Comparison of ENCODE assay signal across 8 cellular contexts in the genomic region with DNA sequence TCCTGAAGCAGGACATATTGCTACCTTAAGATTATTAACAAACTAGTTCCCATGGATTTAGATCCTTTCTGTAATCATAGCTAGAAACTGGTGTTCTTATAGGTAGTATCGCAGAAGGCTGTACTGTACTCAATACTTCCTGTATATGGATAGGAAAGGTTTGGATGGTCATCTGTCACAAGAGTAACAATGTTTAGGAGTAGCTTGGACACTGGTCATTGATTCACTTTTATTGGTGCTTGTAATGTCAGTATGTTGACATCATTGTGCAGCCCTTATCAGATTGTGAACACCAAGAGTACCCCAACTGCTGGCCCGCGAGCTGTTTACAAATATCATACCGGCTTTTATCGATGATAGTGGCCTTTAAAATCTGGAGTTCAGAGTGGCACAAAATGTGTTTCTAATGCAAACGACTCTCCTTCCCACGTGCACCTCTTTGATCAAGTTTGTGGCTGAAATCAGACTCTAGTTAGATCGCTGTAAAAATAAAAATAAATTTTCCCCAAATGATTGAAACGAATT. TPM values are rescaled to one million over a fixed set of nuclear protein-coding genes. Genes with fewer than 3 reads are reported as not detected.
DNase-seq lines count a peak whose midpoint lies in the region; ATAC-seq and TF ChIP-seq lines count a peak whose summit lies in the region.

No MANE protein-coding gene starts in this region.

- H3K4me3 ChIP-seq in esophagus (ENCODE audit: low read depth in 1 of 2, low read length in 2 of 2) (peak overlapping the region; percentile 87 to 98), prostate gland (peak overlapping the region; percentile 86 to 92)

- no peaks in the 10 kb centered on the region for H3K36me3 ChIP-seq in ES-I3 (ENCODE audit: insufficient read depth, low read length)
- H3K36me3 ChIP-seq in esophagus (ENCODE audit: control insufficient read depth in 2 of 2, insufficient read depth in 2 of 2, low read length in 1 of 2): no peaks in the 10 kb centered on the region
- H3K36me3 ChIP-seq in prostate gland: no peaks in the 10 kb centered on the region

- intact Hi-C loops in prostate gland (cut with DNase I): loop anchor here (5.0 to 10.0 kb wide), 3 partner anchors 66 to 244 kb away; no protein-coding TSS in a partner anchor

- TF ChIP-seq POLR2A in prostate gland (IDR thresholded peaks at IDR 0.05): no peak

- no peak for TF ChIP-seq CTCF in prostate gland (IDR thresholded peaks at IDR 0.05)

- no peaks in the 10 kb centered on the region for H3K9me3 ChIP-seq in ES-I3 (ENCODE audit: control insufficient read depth, insufficient read depth, low read length)
- no peaks in the 10 kb centered on the region for H3K9me3 ChIP-seq in esophagus (ENCODE audit: control insufficient read depth in 2 of 2, insufficient read depth in 1 of 2, low read depth in 1 of 2, low read length in 1 of 2)
- H3K9me3 ChIP-seq in prostate gland: no peaks in the 10 kb centered on the region

- H3K27ac ChIP-seq in esophagus (ENCODE audit: low read depth in 2 of 2, low read length in 1 of 2) (no peak overlapping the region), prostate gland (peak overlapping the region; percentile 93)

- DNase-seq in RPMI7951 (ENCODE audit: low read depth) (peak; percentile 1), prostate gland (ENCODE audit: low spot score) (no peak), T-helper 9 cell (no peak), NCI-H2227 treated with DMSO at 0.1 percent for 48 hours (lab: John Stamatoyannopoulos, UW) (no peak)

- WGBS in esophagus, 2 donors: 38 to 39% methylated on average over 9 of the region's 9 CpGs
- WGBS in prostate gland: 47% methylated on average over 9 of the region's 9 CpGs

- H3K4me1 ChIP-seq in ES-I3 (ENCODE audit: insufficient read depth, low read length) (no peaks in the 10 kb centered on the region; the same call in 1 of the 2 replicates), esophagus (ENCODE audit: control insufficient read depth in 2 of 2, insufficient read depth in 2 of 2, low read length in 1 of 2) (no peaks in the 10 kb centered on the region), prostate gland (replicated peaks) (peaks cover 4% of the 10 kb centered on the region)

- H3K9ac ChIP-seq in ES-I3 (ENCODE audit: low read depth, low read length): peak overlapping the region; percentile 77

- ATAC-seq in GM18517 (IDR thresholded peaks at IDR 0.05; ENCODE audit: unreplicated experiment) (no peak), GM19351 (IDR thresholded peaks at IDR 0.05; ENCODE audit: unreplicated experiment) (no peak)

- H3K27me3 ChIP-seq in esophagus (ENCODE audit: control insufficient read depth in 1 of 2, insufficient read depth in 2 of 2, low read length in 2 of 2) (no peaks in the 10 kb centered on the region), prostate gland (replicated peaks; ENCODE audit: insufficient read depth) (no peaks in the 10 kb centered on the region)

RNA-seq across cellular contexts. Expression of a gene that starts 0.6 kb away (rescaled TPM):
- total RNA-seq in RPMI7951 (2014; rRNA removed; shearing (Covaris generic)): 12.9 and 18.9 TPM in 2 replicates
- 1 to 10 TPM; 8.0 to 9.3 TPM for polyA plus RNA-seq in esophagus
- total RNA-seq in prostate gland: 10 to 100 TPM in 1 of 2 donors, 1 to 10 TPM in 1; 9.9 to 11.6 TPM

RNA-seq across cellular contexts. Expression of a gene that starts 31.2 kb away (rescaled TPM):
- 25.3 and 36.2 TPM in 2 replicates for total RNA-seq in RPMI7951 (2014; rRNA removed; shearing (Covaris generic))
- 10 to 100 TPM; 12.6 to 17.3 TPM for polyA plus RNA-seq in esophagus
- 10 to 100 TPM; 22.4 to 28.2 TPM for total RNA-seq in prostate gland

Comparison
In these comparisons a context has a peak if more than half of its experiments do, and no peak if none do; other contexts are left out.
1. H3K27ac ChIP-seq: peak in prostate gland (2 of 2); none in esophagus (0 of 2).